In genomic region chr10:70412356-70412755, GRCh38 we compare ENCODE assay signal across 38 cellular contexts. TPM values are rescaled to one million over a fixed set of nuclear protein-coding genes. Genes with fewer than 3 reads are reported as not detected.
"Had no signal": no experiment of that assay in that cellular context is flagged by ENCODE, and none has a peak within 500 bp of the region (broad histone marks: within the 10 kb centered on the region; RNA-seq: fewer than 3 reads in every experiment).

No MANE protein-coding gene starts in this region.

- H3K9ac ChIP-seq: parathyroid adenoma had no signal

- H3K36me3 ChIP-seq: sigmoid colon, suprapubic skin had no signal

- ATAC-seq: activated T-cell treated with anti-CD3 and anti-CD28 coated beads, Interleukin-2, amount 50 U/mL, for 72 hours; effector memory CD8-positive, alpha-beta T cell; left colon; psoas muscle; stimulated activated memory B cell treated with anti-CD40 and anti-IgM and Interleukin-4, amounts not matched to agents 10 μg/mL and 1 μg/mL and 100 μg/mL, for 72 hours; stimulated activated naive CD8-positive, alpha-beta T cell treated with anti-CD3 and anti-CD28 coated beads, Interleukin-15, amount 100 ng/mL, for 72 hours; T-helper 17 cell had no signal

- H3K27ac ChIP-seq: brain microvascular endothelial cell, coronary artery, parathyroid adenoma, psoas muscle, suprapubic skin, tibial artery had no signal

- H3K4me3 ChIP-seq: coronary artery, psoas muscle, sigmoid colon, suprapubic skin, tibial artery had no signal

- H3K9me3 Mint-ChIP-seq: activated CD4-positive, alpha-beta memory T cell treated with anti-CD3 and anti-CD28 coated beads, Interleukin-2, amount 10 ng/mL, durations not matched to agents 7 days and 5 days; activated CD4-positive, alpha-beta T cell treated with anti-CD3 and anti-CD28 coated beads, Interleukin-2, amount 10 ng/mL, durations not matched to agents 7 days and 5 days; activated naive CD4-positive, alpha-beta T cell treated with anti-CD3 and anti-CD28 coated beads for 36 hours; activated naive CD8-positive, alpha-beta T cell treated with anti-CD3 and anti-CD28 coated beads, Interleukin-2, amount 10 ng/mL, durations not matched to agents 7 days and 5 days; activated T-cell treated with anti-CD3 and anti-CD28 coated beads, Interleukin-2, amount 50 U/mL, for 72 hours; effector memory CD8-positive, alpha-beta T cell; immature natural killer cell; naive B cell; stimulated activated memory B cell treated with anti-CD40 and anti-IgM and Interleukin-4, amounts not matched to agents 10 μg/mL and 1 μg/mL and 100 μg/mL, for 72 hours; stimulated activated naive CD8-positive, alpha-beta T cell treated with anti-CD3 and anti-CD28 coated beads, Interleukin-15, amount 100 ng/mL, for 72 hours had no signal

- H3K4me3 Mint-ChIP-seq: activated CD4-positive, alpha-beta memory T cell treated with anti-CD3 and anti-CD28 coated beads, Interleukin-2, amount 10 ng/mL, durations not matched to agents 7 days and 5 days; activated CD4-positive, alpha-beta T cell treated with anti-CD3 and anti-CD28 coated beads, Interleukin-2, amount 10 ng/mL, durations not matched to agents 7 days and 5 days; activated naive CD4-positive, alpha-beta T cell treated with anti-CD3 and anti-CD28 coated beads for 36 hours; activated naive CD8-positive, alpha-beta T cell treated with anti-CD3 and anti-CD28 coated beads, Interleukin-2, amount 10 ng/mL, durations not matched to agents 7 days and 5 days; activated T-cell treated with anti-CD3 and anti-CD28 coated beads, Interleukin-2, amount 50 U/mL, for 72 hours; effector memory CD8-positive, alpha-beta T cell; immature natural killer cell; naive B cell; stimulated activated memory B cell treated with anti-CD40 and anti-IgM and Interleukin-4, amounts not matched to agents 10 μg/mL and 1 μg/mL and 100 μg/mL, for 72 hours; stimulated activated naive CD8-positive, alpha-beta T cell treated with anti-CD3 and anti-CD28 coated beads, Interleukin-15, amount 100 ng/mL, for 72 hours had no signal

- H3K27me3 Mint-ChIP-seq: activated CD4-positive, alpha-beta memory T cell treated with anti-CD3 and anti-CD28 coated beads, Interleukin-2, amount 10 ng/mL, durations not matched to agents 7 days and 5 days; activated CD4-positive, alpha-beta T cell treated with anti-CD3 and anti-CD28 coated beads, Interleukin-2, amount 10 ng/mL, durations not matched to agents 7 days and 5 days; activated naive CD8-positive, alpha-beta T cell treated with anti-CD3 and anti-CD28 coated beads, Interleukin-2, amount 10 ng/mL, durations not matched to agents 7 days and 5 days; effector memory CD8-positive, alpha-beta T cell; naive B cell; stimulated activated memory B cell treated with anti-CD40 and anti-IgM and Interleukin-4, amounts not matched to agents 10 μg/mL and 1 μg/mL and 100 μg/mL, for 72 hours; stimulated activated naive CD8-positive, alpha-beta T cell treated with anti-CD3 and anti-CD28 coated beads, Interleukin-15, amount 100 ng/mL, for 72 hours; T-helper 17 cell had no signal

- H3K9me3 ChIP-seq: psoas muscle, sigmoid colon, suprapubic skin, tibial artery had no signal

- H2AFZ ChIP-seq: parathyroid adenoma had no signal

- H3K27me3 ChIP-seq: brain microvascular endothelial cell, sigmoid colon, suprapubic skin, tibial artery had no signal

- DNase-seq: activated CD4-positive, alpha-beta memory T cell treated with anti-CD3 and anti-CD28 coated beads, Interleukin-2, amount 10 ng/mL, durations not matched to agents 7 days and 5 days; activated CD4-positive, alpha-beta T cell treated with anti-CD3 and anti-CD28 coated beads for 1 hour; activated CD4-positive, alpha-beta T cell treated with anti-CD3 and anti-CD28 coated beads, Interleukin-2, amount 10 ng/mL, durations not matched to agents 7 days and 5 days; activated effector memory CD4-positive, alpha-beta T cell treated with Interleukin-2 at 50 U/mL for 16 hours; activated naive CD4-positive, alpha-beta T cell treated with anti-CD3 and anti-CD28 coated beads for 36 hours; activated naive CD8-positive, alpha-beta T cell treated with anti-CD3 and anti-CD28 coated beads, Interleukin-2, amount 10 ng/mL, durations not matched to agents 7 days and 5 days; activated T-cell treated with anti-CD3 and anti-CD28 coated beads, Interleukin-2, amount 50 U/mL, for 72 hours; amniotic stem cell; brain microvascular endothelial cell; effector memory CD8-positive, alpha-beta T cell; foreskin fibroblast; head of caudate nucleus; hypothalamus; immature natural killer cell; kidney; left colon; mammary epithelial cell; naive B cell; nucleus accumbens; psoas muscle; sigmoid colon; small intestine; stimulated activated CD4-positive, alpha-beta T cell treated with anti-CD3 and anti-CD28 coated beads, Interleukin-1b, Interleukin-23, amount 100 ng/mL, for 48 hours; stimulated activated CD4-positive, alpha-beta T cell treated with anti-CD3 and anti-CD28 coated beads, Interleukin-4, amount 100 ng/mL, for 4 hours; stimulated activated CD8-positive, alpha-beta memory T cell treated with anti-CD3 and anti-CD28 coated beads, Interleukin-4, amount 100 ng/mL, for 48 hours; stimulated activated naive CD8-positive, alpha-beta T cell treated with anti-CD3 and anti-CD28 coated beads, Interleukin-15, amount 100 ng/mL, for 72 hours; T-helper 17 cell; T1000; tibial artery had no signal

- H3K27ac Mint-ChIP-seq: activated CD4-positive, alpha-beta memory T cell treated with anti-CD3 and anti-CD28 coated beads, Interleukin-2, amount 10 ng/mL, durations not matched to agents 7 days and 5 days; activated CD4-positive, alpha-beta T cell treated with anti-CD3 and anti-CD28 coated beads, Interleukin-2, amount 10 ng/mL, durations not matched to agents 7 days and 5 days; activated naive CD4-positive, alpha-beta T cell treated with anti-CD3 and anti-CD28 coated beads for 36 hours; activated naive CD8-positive, alpha-beta T cell treated with anti-CD3 and anti-CD28 coated beads, Interleukin-2, amount 10 ng/mL, durations not matched to agents 7 days and 5 days; activated T-cell treated with anti-CD3 and anti-CD28 coated beads, Interleukin-2, amount 50 U/mL, for 72 hours; naive B cell; stimulated activated memory B cell treated with anti-CD40 and anti-IgM and Interleukin-4, amounts not matched to agents 10 μg/mL and 1 μg/mL and 100 μg/mL, for 72 hours; stimulated activated naive CD8-positive, alpha-beta T cell treated with anti-CD3 and anti-CD28 coated beads, Interleukin-15, amount 100 ng/mL, for 72 hours; T-helper 17 cell had no signal

RNA-seq across cellular contexts. Expression of gene NODAL, which starts 29.1 kb away (rescaled TPM):
- total RNA-seq: activated CD4-positive, alpha-beta T cell treated with anti-CD3 and anti-CD28 coated beads, Interleukin-2, amount 10 ng/mL, durations not matched to agents 7 days and 5 days; activated naive CD4-positive, alpha-beta T cell treated with anti-CD3 and anti-CD28 coated beads for 36 hours; activated naive CD8-positive, alpha-beta T cell treated with anti-CD3 and anti-CD28 coated beads, Interleukin-2, amount 10 ng/mL, durations not matched to agents 7 days and 5 days; activated T-cell treated with anti-CD3 and anti-CD28 coated beads, Interleukin-2, amount 50 U/mL, for 72 hours; astrocyte; endothelial cell of umbilical vein; kidney; left colon; liver; psoas muscle; sigmoid colon; suprapubic skin; T-helper 17 cell; ureter had no signal
- polyA plus RNA-seq: endothelial cell of umbilical vein, immature natural killer cell, liver, neural cell, sigmoid colon had no signal
